Comparison of ENCODE assay signal across 11 cellular contexts in the genomic region with DNA sequence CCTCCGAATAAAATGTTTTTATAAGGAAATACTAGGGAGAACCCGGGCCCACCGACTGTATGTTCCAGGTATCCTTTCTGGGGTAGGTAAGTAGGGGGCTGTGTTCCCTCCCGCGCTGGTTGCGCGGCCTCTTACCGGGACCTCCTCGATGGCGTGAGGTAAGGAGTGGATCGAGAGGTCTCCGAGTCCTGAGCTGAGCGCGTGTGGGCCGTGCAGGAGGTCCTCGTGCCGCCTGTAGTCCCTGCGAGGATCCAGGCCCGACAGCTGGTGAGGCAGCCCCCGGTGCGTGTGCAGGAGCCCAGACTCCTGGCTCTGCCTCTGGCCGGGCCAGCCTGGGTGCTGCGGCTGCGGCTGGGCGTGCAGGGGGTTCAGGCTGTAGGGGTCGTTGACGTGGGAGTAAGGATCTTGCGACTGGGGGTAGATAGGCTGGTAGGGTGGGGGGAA. TPM values are rescaled to one million over a fixed set of nuclear protein-coding genes. Genes with fewer than 3 reads are reported as not detected.
DNase-seq lines count a peak whose midpoint lies in the region; ATAC-seq and TF ChIP-seq lines count a peak whose summit lies in the region.
"Had no signal": no experiment of that assay in that cellular context is flagged by ENCODE, and none has a peak within 500 bp of the region (broad histone marks: within the 10 kb centered on the region; RNA-seq: fewer than 3 reads in every experiment).

No MANE protein-coding gene starts in this region.

- peaks cover 23% of the 10 kb centered on the region for H3K36me3 Mint-ChIP-seq in activated naive CD8-positive, alpha-beta T cell treated with anti-CD3 and anti-CD28 coated beads, Interleukin-2, amount 50 U/mL, for 24 hours (ENCODE audit: low read depth)
- peaks cover 37% of the 10 kb centered on the region for H3K36me3 Mint-ChIP-seq in activated T-helper 17 cell treated with anti-CD3 and anti-CD28 coated beads, Interleukin-2, amount 50 U/mL, for 72 hours (ENCODE audit: low read depth)

- peak overlapping the region; percentile 28 for H3K27ac Mint-ChIP-seq in activated naive CD8-positive, alpha-beta T cell treated with anti-CD3 and anti-CD28 coated beads, Interleukin-2, amount 50 U/mL, for 24 hours
- H3K27ac Mint-ChIP-seq in activated T-helper 17 cell treated with anti-CD3 and anti-CD28 coated beads, Interleukin-2, amount 50 U/mL, for 72 hours: no peak overlapping the region

- TF ChIP-seq CTCF in AG04450 (IDR thresholded peaks at IDR 0.05; ENCODE audit: low read depth, low read length): no peak
- TF ChIP-seq CTCF in kidney epithelial cell (IDR thresholded peaks at IDR 0.05; ENCODE audit: insufficient read depth, low read length, poor library complexity, severe bottlenecking): no peak

- DNase-seq in AG04450 (ENCODE audit: low read depth, low spot score) (no peak), H7 (peak; percentile 68), kidney epithelial cell (ENCODE audit: low read depth) (no peak), foreskin melanocyte (no peak)
- no peak for DNase-seq in activated naive CD8-positive, alpha-beta T cell treated with anti-CD3 and anti-CD28 coated beads, Interleukin-2, amount 50 U/mL, for 24 hours
- DNase-seq: activated gamma-delta T cell treated with Interleukin-2 at 50 U/mL for 16 hours, NCI-H2171 had no signal

- H3K4me3 ChIP-seq in AG04450 (ENCODE audit: low read depth, low read length) (peak overlapping the region; percentile 43), H7 (ENCODE audit: insufficient read depth, low read depth, low read length) (no peak overlapping the region; the same call in 1 of the 2 replicates), kidney epithelial cell (ENCODE audit: low read depth, low read length) (peak overlapping the region; percentile 58)

- H3K4me1 Mint-ChIP-seq in activated naive CD8-positive, alpha-beta T cell treated with anti-CD3 and anti-CD28 coated beads, Interleukin-2, amount 50 U/mL, for 24 hours: peaks cover 43% of the 10 kb centered on the region
- peaks cover 15% of the 10 kb centered on the region for H3K4me1 Mint-ChIP-seq in activated T-helper 17 cell treated with anti-CD3 and anti-CD28 coated beads, Interleukin-2, amount 50 U/mL, for 72 hours

- H3K9me3 ChIP-seq in AG04450 (ENCODE audit: control insufficient read depth, insufficient read depth, low read length): peaks cover 6% of the 10 kb centered on the region

- POLR2A ChIA-PET in AG04450 (lab: Yijun Ruan, JAX): interaction anchor here (0.7 kb wide), 1 partner anchor 393 kb away, joined by 7 read pairs; no protein-coding TSS in a partner anchor

- peaks cover 85% of the 10 kb centered on the region for H3K27me3 Mint-ChIP-seq in activated naive CD8-positive, alpha-beta T cell treated with anti-CD3 and anti-CD28 coated beads, Interleukin-2, amount 50 U/mL, for 24 hours
- peaks cover 61% of the 10 kb centered on the region for H3K27me3 Mint-ChIP-seq in activated T-helper 17 cell treated with anti-CD3 and anti-CD28 coated beads, Interleukin-2, amount 50 U/mL, for 72 hours

- CTCF ChIA-PET in AG04450 (lab: Charles Lee): interaction anchor here (1.6 kb wide), 1 partner anchor 20 kb away, joined by 4 read pairs; no protein-coding TSS in a partner anchor

- H3K9me3 Mint-ChIP-seq in activated naive CD8-positive, alpha-beta T cell treated with anti-CD3 and anti-CD28 coated beads, Interleukin-2, amount 50 U/mL, for 24 hours: peaks cover 28% of the 10 kb centered on the region
- H3K9me3 Mint-ChIP-seq in activated T-helper 17 cell treated with anti-CD3 and anti-CD28 coated beads, Interleukin-2, amount 50 U/mL, for 72 hours: peaks cover 17% of the 10 kb centered on the region

- H3K27ac ChIP-seq in AG04450 (ENCODE audit: low read depth, low read length): peak overlapping the region; percentile 13

- no peak overlapping the region for H3K4me3 Mint-ChIP-seq in activated naive CD8-positive, alpha-beta T cell treated with anti-CD3 and anti-CD28 coated beads, Interleukin-2, amount 50 U/mL, for 24 hours
- no peak overlapping the region for H3K4me3 Mint-ChIP-seq in activated T-helper 17 cell treated with anti-CD3 and anti-CD28 coated beads, Interleukin-2, amount 50 U/mL, for 72 hours

- ATAC-seq in activated naive CD8-positive, alpha-beta T cell treated with anti-CD3 and anti-CD28 coated beads, Interleukin-2, amount 50 U/mL, for 24 hours: no peak
- ATAC-seq in activated T-helper 17 cell treated with anti-CD3 and anti-CD28 coated beads, Interleukin-2, amount 50 U/mL, for 72 hours (replicated peaks): no peak
- ATAC-seq in GM19351 (IDR thresholded peaks at IDR 0.05; ENCODE audit: unreplicated experiment): no peak
- no peak for ATAC-seq in HG03045 (IDR thresholded peaks at IDR 0.05; ENCODE audit: unreplicated experiment)
- ATAC-seq: left lobe of liver had no signal

- H3K36me3 ChIP-seq in H7 (replicated peaks; ENCODE audit: control insufficient read depth, insufficient read depth, low read length) (no peaks in the 10 kb centered on the region), kidney epithelial cell (ENCODE audit: control insufficient read depth, insufficient read depth, low read length) (no peaks in the 10 kb centered on the region)

- peaks cover 54% of the 10 kb centered on the region for H3K27me3 ChIP-seq in AG04450 (ENCODE audit: control insufficient read depth, insufficient read depth, low read length)
- peaks cover 96% of the 10 kb centered on the region for H3K27me3 ChIP-seq in H7 (ENCODE audit: control insufficient read depth, insufficient read depth, low read length)
- peaks cover 44% of the 10 kb centered on the region for H3K27me3 ChIP-seq in kidney epithelial cell (ENCODE audit: control insufficient read depth, insufficient read depth, low read length)

RNA-seq across cellular contexts. Expression of gene TFAP2A, which starts 5.1 kb away (rescaled TPM):
- polyA plus RNA-seq in AG04450 (2011; rRNA removed): 2.3 TPM in 2 replicates
- 1.7 and 1.9 TPM in 2 replicates for polyA minus RNA-seq in AG04450 (2011; rRNA and poly(A)+ RNA removed)
- not detected in 2 replicates for total RNA-seq in H7 (2014; rRNA removed; shearing (Covaris generic))
- total RNA-seq in kidney epithelial cell: 8.8 and 11.2 TPM in 2 replicates
- total RNA-seq in activated T-helper 17 cell treated with anti-CD3 and anti-CD28 coated beads, Interleukin-2, amount 50 U/mL, for 72 hours: under 1 TPM in 1 of 2 donors, not detected in 1; 0.52 TPM
